Comparison of ENCODE assay signal across 8 cellular contexts in the genomic region with DNA sequence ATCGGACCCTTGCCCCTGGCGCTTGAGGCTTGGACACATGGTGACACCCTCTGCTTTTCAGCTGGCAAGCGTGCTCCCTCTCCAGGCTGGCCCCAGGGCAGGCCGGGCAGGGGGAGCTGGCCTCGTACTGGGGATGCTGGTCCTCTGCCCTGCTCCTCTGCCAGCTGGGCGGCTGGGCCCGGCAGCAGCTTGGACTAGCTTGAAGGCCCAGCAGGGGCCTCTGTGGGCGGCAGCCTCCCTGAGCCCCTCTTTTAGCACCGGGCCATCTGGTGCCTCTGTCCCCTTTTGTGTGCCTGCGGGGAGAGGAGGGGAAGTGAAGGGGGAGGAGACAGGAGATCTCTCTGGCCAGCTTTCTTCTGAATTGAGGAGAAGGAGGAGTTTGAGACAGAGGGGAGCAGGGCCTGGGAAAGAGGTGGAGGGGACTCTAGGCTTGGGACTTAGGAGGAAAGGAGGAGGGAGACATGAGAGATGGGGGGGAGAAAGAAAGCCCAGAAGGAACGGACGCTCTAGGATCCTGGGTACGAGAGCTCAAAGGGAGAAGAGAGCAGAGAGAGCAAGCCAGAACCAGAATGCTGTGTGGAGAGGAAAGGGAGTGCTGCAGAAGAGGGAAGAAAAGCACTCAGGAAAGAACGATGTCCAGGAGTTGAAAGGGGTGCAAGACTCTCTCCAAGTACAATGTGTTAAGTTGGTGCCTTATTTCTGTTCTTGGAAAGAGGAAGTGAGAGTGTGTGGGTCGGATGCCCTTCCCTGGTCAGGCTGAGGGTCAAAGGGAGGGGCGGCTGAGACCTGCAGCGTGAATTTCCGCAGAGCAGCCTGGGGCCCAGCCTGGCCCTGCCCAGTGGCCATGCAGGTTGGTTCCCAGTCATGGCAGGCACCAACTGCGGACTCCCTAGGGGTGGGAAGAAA. TPM values are rescaled to one million over a fixed set of nuclear protein-coding genes. Genes with fewer than 3 reads are reported as not detected.
A peak's percentile ranks its signal among the peaks of the same experiment; 100 is the strongest.
DNase-seq lines count a peak whose midpoint lies in the region; ATAC-seq, FAIRE-seq and TF ChIP-seq lines count a peak whose summit lies in the region.

No MANE protein-coding gene starts in this region.

- H3K9me1 ChIP-seq in K562 (ENCODE audit: control insufficient read depth, insufficient read depth, low read length): no peaks in the 10 kb centered on the region

- H3K9ac ChIP-seq in K562 (ENCODE audit: insufficient read depth in 1 of 2, low read depth in 2 of 2, low read length in 2 of 2): peak overlapping the region; percentile 50 to 54

- CTCF ChIA-PET in K562 (lab: Yijun Ruan, JAX; ENCODE audit: low intra/inter-chr PET ratio): no interaction called here

- peaks cover 8% of the 10 kb centered on the region for H4K20me1 ChIP-seq in K562 (replicated peaks; ENCODE audit: control insufficient read depth, insufficient read depth, low read length)

- H3K27ac ChIP-seq in K562 (ENCODE audit: extremely low read depth, low read depth, low read length): peak overlapping the region; percentile 62; the same call in 2 of the 3 replicates

- peak overlapping the region; percentile 60 for H2AFZ ChIP-seq in K562 (ENCODE audit: low read depth, low read length)

- peak overlapping the region; percentile 44 for H3K4me3 Mint-ChIP-seq in nephron progenitor cell

- no peak for TF ChIP-seq CTCF in K562 (IDR thresholded peaks at IDR 0.05 in 2 of 3, conservative IDR thresholded peaks at IDR 0.05 in 1 of 3; ENCODE audit: insufficient read depth in 2 of 3, low read depth in 1 of 3, low read length in 3 of 3)
- no peak for TF ChIP-seq CTCF in nephron progenitor cell (IDR thresholded peaks at IDR 0.05)

- H3K4me2 ChIP-seq in K562 (ENCODE audit: insufficient read depth, low read length): peak overlapping the region; percentile 68

- H3K27me3 Mint-ChIP-seq in nephron progenitor cell (ENCODE audit: low read depth, poor library complexity): peaks cover 8% of the 10 kb centered on the region

- no peaks in the 10 kb centered on the region for H3K9me3 ChIP-seq in K562 (replicated peaks; ENCODE audit: control insufficient read depth, insufficient read depth, low read depth, low read length)

- peaks cover 82% of the 10 kb centered on the region for H3K4me1 Mint-ChIP-seq in nephron progenitor cell

- peak overlapping the region; percentile 17 for H3K27ac Mint-ChIP-seq in nephron progenitor cell

- no peaks in the 10 kb centered on the region for H3K27me3 ChIP-seq in K562 (ENCODE audit: control insufficient read depth in 2 of 2, insufficient read depth in 2 of 2, low read length in 2 of 2)

- no peak; a peak in 1 of 4 replicates for TF ChIP-seq RAD21 in K562 (CRISPR knock-in tag; conservative IDR thresholded peaks at IDR 0.05 in 1 of 2, IDR thresholded peaks at IDR 0.05 in 1 of 2)

- ATAC-seq in GM18511 (IDR thresholded peaks at IDR 0.05; ENCODE audit: unreplicated experiment): peak; percentile 53
- peak; percentile 41 for ATAC-seq in HG02571 (IDR thresholded peaks at IDR 0.05; ENCODE audit: unreplicated experiment)
- peak; percentile 63 for ATAC-seq in K562

- H3K4me1 ChIP-seq in K562 (replicated peaks in 1 of 2; ENCODE audit: control insufficient read depth in 2 of 2, insufficient read depth in 2 of 2, low read length in 2 of 2): peaks cover 56 to 58% of the 10 kb centered on the region in 2 experiments

- POLR2A ChIA-PET in K562 (lab: Yijun Ruan, JAX): interaction anchor here (0.7 to 4.7 kb wide), 10 partner anchors 10 to 478 kb away, joined by 3 to 52 read pairs (median 6); no protein-coding TSS in a partner anchor

- no peaks in the 10 kb centered on the region for H3K36me3 ChIP-seq in K562 (ENCODE audit: control insufficient read depth, insufficient read depth, low read length)

- no peaks in the 10 kb centered on the region for H3K36me3 Mint-ChIP-seq in nephron progenitor cell (ENCODE audit: low read depth)

- H3K4me3 ChIP-seq in K562: no peak overlapping the region

- H3K9me3 Mint-ChIP-seq in nephron progenitor cell: no peaks in the 10 kb centered on the region

- WGBS in K562 (ENCODE audit: insufficient coverage, low coverage, missing lambda C conversion rate): 35% methylated on average over 18 of the region's 19 CpGs

- in situ Hi-C loops in K562 (cut with MboI): no loop called here

- intact Hi-C loops in K562 (cut with micrococcal nuclease): loop anchor here (2.0 kb wide), 1 partner anchor 24 kb away; no protein-coding TSS in a partner anchor

- TF ChIP-seq POLR2A in K562 (conservative IDR thresholded peaks at IDR 0.05): no peak

- TF ChIP-seq EP300 in K562 (IDR thresholded peaks at IDR 0.05; ENCODE audit: low read length): no peak

- no peak for FAIRE-seq in K562 (lab: Jason Lieb, UNC)

- DNase-seq in NCI-H1417 treated with DMSO at 0.1 percent for 48 hours (lab: John Stamatoyannopoulos, UW): peak; percentile 16
- DNase-seq in K562 (ENCODE audit: extremely low read depth in 1 of 4, low spot score in 3 of 4): peak; percentile 51 to 66 (median 60)
- DNase-seq in nephron progenitor cell: no peak
- no peak for DNase-seq in SW 1271 (lab: John Stamatoyannopoulos, UW)
- DNase-seq in NCI-H1436 treated with DMSO at 0.1 percent for 48 hours (lab: John Stamatoyannopoulos, UW): no peak
- DNase-seq in NCI-H1048 (lab: John Stamatoyannopoulos, UW): no peak

- no TSS peak for BruUV-seq in K562 (replicated peaks; lab: Mats Ljungman, UMichigan)

- H3K79me2 ChIP-seq in K562 (ENCODE audit: control insufficient read depth, insufficient read depth, low read length): no peaks in the 10 kb centered on the region

TF ChIP-seq in K562, 482 proteins besides CTCF, POLR2A, EP300 and RAD21 (continues in another document):
- TF ChIP-seq HDAC3 (IDR thresholded peaks at IDR 0.05; ENCODE audit: borderline replicate concordance, partially characterized antibody): no peak
- no peak for TF ChIP-seq ZNF165 (CRISPR knock-in tag; IDR thresholded peaks at IDR 0.05; ENCODE audit: borderline replicate concordance)
- no peak for TF ChIP-seq MYBL2 (IDR thresholded peaks at IDR 0.05; ENCODE audit: low read depth)
- no peak for TF ChIP-seq MYBL2 (CRISPR knock-in tag; IDR thresholded peaks at IDR 0.05; ENCODE audit: borderline replicate concordance)
- TF ChIP-seq CAMTA2 (CRISPR knock-in tag; conservative IDR thresholded peaks at IDR 0.05): no peak
- TF ChIP-seq SMARCB1 (IDR thresholded peaks at IDR 0.05; ENCODE audit: insufficient read length, low read depth): no peak
- no peak for TF ChIP-seq NFIX (CRISPR knock-in tag; IDR thresholded peaks at IDR 0.05; ENCODE audit: low read depth)
- peak; percentile 68 for TF ChIP-seq CTBP1 (IDR thresholded peaks at IDR 0.05; ENCODE audit: borderline replicate concordance)
- no peak for TF ChIP-seq SFPQ (IDR thresholded peaks at IDR 0.05; ENCODE audit: low read depth, low read length)
- TF ChIP-seq, protein P1, sequence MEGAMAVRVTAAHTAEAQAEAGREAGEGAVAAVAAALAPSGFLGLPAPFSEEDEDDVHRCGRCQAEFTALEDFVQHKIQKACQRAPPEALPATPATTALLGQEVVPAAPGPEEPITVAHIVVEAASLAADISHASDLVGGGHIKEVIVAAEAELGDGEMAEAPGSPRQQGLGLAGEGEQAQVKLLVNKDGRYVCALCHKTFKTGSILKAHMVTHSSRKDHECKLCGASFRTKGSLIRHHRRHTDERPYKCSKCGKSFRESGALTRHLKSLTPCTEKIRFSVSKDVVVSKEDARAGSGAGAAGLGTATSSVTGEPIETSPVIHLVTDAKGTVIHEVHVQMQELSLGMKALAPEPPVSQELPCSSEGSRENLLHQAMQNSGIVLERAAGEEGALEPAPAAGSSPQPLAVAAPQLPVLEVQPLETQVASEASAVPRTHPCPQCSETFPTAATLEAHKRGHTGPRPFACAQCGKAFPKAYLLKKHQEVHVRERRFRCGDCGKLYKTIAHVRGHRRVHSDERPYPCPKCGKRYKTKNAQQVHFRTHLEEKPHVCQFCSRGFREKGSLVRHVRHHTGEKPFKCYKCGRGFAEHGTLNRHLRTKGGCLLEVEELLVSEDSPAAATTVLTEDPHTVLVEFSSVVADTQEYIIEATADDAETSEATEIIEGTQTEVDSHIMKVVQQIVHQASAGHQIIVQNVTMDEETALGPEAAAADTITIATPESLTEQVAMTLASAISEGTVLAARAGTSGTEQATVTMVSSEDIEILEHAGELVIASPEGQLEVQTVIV (CRISPR knock-in tag; IDR thresholded peaks at IDR 0.05; ENCODE audit: borderline replicate concordance): no peak

RNA-seq across cellular contexts. Expression of gene IER5, which starts 40.3 kb away (rescaled TPM):
- total RNA-seq in K562 (2011; cell fraction: chromatin; rRNA removed; ENCODE audit: low replicate concordance): 21.5 and 24.6 TPM in 2 replicates
- 27.5 and 31.9 TPM in 2 replicates for total RNA-seq in K562 (2011; cell fraction: nucleolus; rRNA removed)
- 26.3 and 27.0 TPM in 2 replicates for total RNA-seq in K562 (2011; cell fraction: nucleoplasm; rRNA removed)
- total RNA-seq in K562 (2014; rRNA removed) (32.1 and 33.1 TPM in 2 replicates), K562 (2014; rRNA removed; fragmentation: Illumina TruSeq; extraction: Trizol) (9.9 and 10.9 TPM in 2 replicates), K562 (2015; rRNA removed; fragmentation: Illumina TruSeq; extraction: Trizol) (14.1 and 14.6 TPM in 2 replicates), K562 (2021) (29.8 and 30.4 TPM in 2 replicates)
- polyA plus RNA-seq in K562 (2011; rRNA removed) (11.5 and 13.9 TPM in 2 replicates), K562 (2014; fragmentation: Illumina TruSeq; extraction: Trizol) (12.0 and 12.6 TPM in 2 replicates), K562 (2014; fragmentation: Nextera tagmentation; extraction: Ambion mirVana) (1 to 10 TPM; 2.4 to 2.5 TPM), K562 (2014; rRNA removed) (25.0 and 25.7 TPM in 2 replicates)
- polyA plus RNA-seq in K562 (2011; cell fraction: cytosol; rRNA removed): 9.5 and 16.6 TPM in 2 replicates
- 19.1 and 21.0 TPM in 2 replicates for polyA plus RNA-seq in K562 (2011; cell fraction: nucleus; rRNA removed)
- 18.7 and 22.8 TPM in 2 replicates for polyA plus RNA-seq in K562 (2012)
- polyA minus RNA-seq in K562 (2011; rRNA and poly(A)+ RNA removed): 10.3 and 13.4 TPM in 2 replicates
- polyA minus RNA-seq in K562 (2011; cell fraction: cytosol; rRNA and poly(A)+ RNA removed): 12.1 and 13.3 TPM in 2 replicates
- polyA minus RNA-seq in K562 (2011; cell fraction: nucleus; rRNA and poly(A)+ RNA removed): 21.1 and 33.3 TPM in 2 replicates

Comparison
In these comparisons a context has a peak if more than half of its experiments do, and no peak if none do; other contexts are left out.
1. DNase-seq: peak in NCI-H1417 treated with DMSO at 0.1 percent for 48 hours (single experiment) and K562 (4 of 4); none in nephron progenitor cell (single experiment), SW 1271 (0 of 2), NCI-H1436 treated with DMSO at 0.1 percent for 48 hours (single experiment) and NCI-H1048 (single experiment).
2. Peak in every context shown above with its lines, with median percentiles within 50 percentile points of each other: ATAC-seq.